10 cellular contexts compared by ENCODE assay signal in genomic region chr12:110199360-110200123, GRCh38.
A peak's percentile ranks its signal among the peaks of the same experiment; 100 is the strongest.
DNase-seq lines count a peak whose midpoint lies in the region; ATAC-seq, FAIRE-seq and TF ChIP-seq lines count a peak whose summit lies in the region.
"Had no signal": no experiment of that assay in that cellular context is flagged by ENCODE, and none has a peak within 500 bp of the region (broad histone marks: within the 10 kb centered on the region; RNA-seq: fewer than 3 reads in every experiment).

No MANE protein-coding gene starts in this region.

- intact Hi-C loops in left cardiac atrium (cut with DNase I) = no loop called here
- intact Hi-C loops in dorsolateral prefrontal cortex (cut with DNase I) = no loop called here

- H3K9me3 ChIP-seq in SJCRH30 (replicated peaks) = no peaks in the 10 kb centered on the region

- FAIRE-seq in urothelium cell line (lab: Jason Lieb, UNC) = no peak

- H3K27me3 ChIP-seq in SJCRH30 = no peaks in the 10 kb centered on the region
- H3K27me3 ChIP-seq in dorsolateral prefrontal cortex = no peaks in the 10 kb centered on the region

- no peak for ATAC-seq in left cardiac atrium
- ATAC-seq: T-helper 17 cell had no signal

- peaks cover 27% of the 10 kb centered on the region for H3K4me1 ChIP-seq in SJCRH30

- 0 out of 2 replicates have a peak, but pooled peaks cover 3% of the 10 kb centered on the region for H3K36me3 ChIP-seq in SJCRH30

- H3K4me3 ChIP-seq in SJCRH30 (no peak overlapping the region), foreskin fibroblast (ENCODE audit: low read depth in 1 of 2, low read length in 2 of 2) (no peak overlapping the region), dorsolateral prefrontal cortex (no peak overlapping the region)

- peak; percentile 9 for DNase-seq in stimulated activated CD4-positive, alpha-beta T cell treated with anti-CD3 and anti-CD28 coated beads, Interleukin-15, amount 100 ng/mL, for 24 hours
- DNase-seq in stimulated activated CD4-positive, alpha-beta T cell treated with anti-CD3 and anti-CD28 coated beads, Interleukin-12 subunit alpha, Interleukin-12 subunit beta, amount 100 ng/mL, for 4 hours = no peak
- DNase-seq in SJCRH30 = peak; percentile 26 to 60
- DNase-seq in foreskin fibroblast = peak; percentile 64 to 79
- DNase-seq in urothelium cell line (ENCODE audit: low spot score) = peak; percentile 48
- DNase-seq in SK-N-DZ (ENCODE audit: low spot score) = no peak
- DNase-seq in left cardiac atrium = no peak
- no peak for DNase-seq in dorsolateral prefrontal cortex
- DNase-seq: T-helper 17 cell had no signal

- TF ChIP-seq CTCF in foreskin fibroblast (IDR thresholded peaks at IDR 0.05; ENCODE audit: low read depth, low read length) (no peak), dorsolateral prefrontal cortex (IDR thresholded peaks at IDR 0.05 in 54 of 56, conservative IDR thresholded peaks at IDR 0.05 in 2 of 56; ENCODE audit: low read depth in 1 of 56, partially characterized antibody in 56 of 56) (no peak)

- H3K27ac ChIP-seq in SJCRH30 (no peak overlapping the region), dorsolateral prefrontal cortex (peak overlapping the region in 12 of 59 donors; percentile 1 to 42 (median 19))
- H3K27ac ChIP-seq: HL-60 had no signal

Comparison
In these comparisons a context has a peak if more than half of its experiments do, and no peak if none do; other contexts are left out.
1. DNase-seq: peak in stimulated activated CD4-positive, alpha-beta T cell treated with anti-CD3 and anti-CD28 coated beads, Interleukin-15, amount 100 ng/mL, for 24 hours (single experiment), SJCRH30 (2 of 2), foreskin fibroblast (2 of 2) and urothelium cell line (single experiment); none in stimulated activated CD4-positive, alpha-beta T cell treated with anti-CD3 and anti-CD28 coated beads, Interleukin-12 subunit alpha, Interleukin-12 subunit beta, amount 100 ng/mL, for 4 hours (single experiment), SK-N-DZ (single experiment), left cardiac atrium (single experiment) and dorsolateral prefrontal cortex (0 of 10).